Comparison of ENCODE assay signal across 11 cellular contexts in the genomic region with DNA sequence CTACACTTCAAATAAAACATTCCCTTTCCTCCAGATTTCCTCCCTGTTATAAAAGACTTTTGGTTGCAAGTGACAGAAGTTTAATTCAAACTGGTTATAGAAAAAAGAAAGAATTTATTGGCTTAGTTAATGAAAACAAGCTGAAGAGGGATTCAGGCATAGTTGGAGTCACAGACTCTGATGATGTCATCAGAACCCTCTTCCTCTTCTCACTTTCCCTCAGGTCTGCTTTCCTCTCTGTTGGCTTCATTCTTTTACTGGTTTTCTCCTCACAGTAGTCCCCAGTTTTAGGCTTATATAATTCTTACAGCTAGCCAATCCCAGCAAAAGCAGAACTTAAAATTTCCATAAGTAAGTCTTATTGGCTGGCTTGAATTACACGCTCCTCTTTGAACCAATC. TPM values are rescaled to one million over a fixed set of nuclear protein-coding genes. Genes with fewer than 3 reads are reported as not detected.
DNase-seq lines count a peak whose midpoint lies in the region; ATAC-seq and TF ChIP-seq lines count a peak whose summit lies in the region.
"Had no signal": no experiment of that assay in that cellular context is flagged by ENCODE, and none has a peak within 500 bp of the region (broad histone marks: within the 10 kb centered on the region; RNA-seq: fewer than 3 reads in every experiment).

No MANE protein-coding gene starts in this region.

- DNase-seq in DMS53 treated with DMSO at 0.1 percent for 48 hours (lab: John Stamatoyannopoulos, UW; ENCODE audit: unreplicated experiment) (peak; percentile 0), activated B cell treated with CpG ODN at 0.5 μM for 24 hours (no peak), NCI-H524 (lab: John Stamatoyannopoulos, UW) (no peak)
- DNase-seq in naive thymus-derived CD4-positive, alpha-beta T cell: no peak
- DNase-seq: cerebellar nuclear complex, GDM1, sigmoid colon had no signal

- H3K27me3 Mint-ChIP-seq in activated B cell treated with CpG ODN at 0.5 μM for 24 hours: no peaks in the 10 kb centered on the region
- H3K27me3 Mint-ChIP-seq in naive thymus-derived CD4-positive, alpha-beta T cell: no peaks in the 10 kb centered on the region

- H3K36me3 ChIP-seq in naive thymus-derived CD4-positive, alpha-beta T cell (ENCODE audit: control insufficient read depth in 2 of 3, insufficient read depth in 3 of 3, low read length in 3 of 3): no peaks in the 10 kb centered on the region
- H3K36me3 ChIP-seq: sigmoid colon had no signal

- POLR2A ChIA-PET in activated B cell treated with CpG ODN at 0.5 μM for 24 hours (lab: Charles Lee): interaction anchor here (1.4 to 2.2 kb wide), 5 partner anchors 15 to 53 kb away, joined by 3 to 17 read pairs (median 4); a partner anchor contains a TSS
- POLR2A ChIA-PET in naive thymus-derived CD4-positive, alpha-beta T cell (lab: Charles Lee): interaction anchor here (0.7 to 4.7 kb wide), 12 partner anchors 8 to 52 kb away, joined by 3 to 33 read pairs (median 4); a partner anchor contains a TSS

- no peak overlapping the region for H3K4me3 ChIP-seq in naive thymus-derived CD4-positive, alpha-beta T cell (ENCODE audit: low read length)
- H3K4me3 ChIP-seq: lung, sigmoid colon had no signal

- peak overlapping the region; percentile 14 for H3K27ac ChIP-seq in naive thymus-derived CD4-positive, alpha-beta T cell (ENCODE audit: low read depth, low read length)
- H3K27ac ChIP-seq: sigmoid colon had no signal

- H3K4me1 ChIP-seq in naive thymus-derived CD4-positive, alpha-beta T cell (ENCODE audit: control insufficient read depth in 2 of 2, insufficient read depth in 2 of 2, low read length in 2 of 2): peaks cover 21 to 73% of the 10 kb centered on the region in 2 donors

- H3K27me3 ChIP-seq in naive thymus-derived CD4-positive, alpha-beta T cell (ENCODE audit: control insufficient read depth in 2 of 2, insufficient read depth in 2 of 2, low read length in 2 of 2): no peaks in the 10 kb centered on the region
- H3K27me3 ChIP-seq: sigmoid colon had no signal

- H3K27ac Mint-ChIP-seq in activated B cell treated with CpG ODN at 0.5 μM for 24 hours: peak overlapping the region; percentile 69
- H3K27ac Mint-ChIP-seq in naive thymus-derived CD4-positive, alpha-beta T cell: peak overlapping the region in 8 of 9 donors; percentile 81 to 97 (median 91)

- no peak for TF ChIP-seq CTCF in activated B cell treated with CpG ODN at 0.5 μM for 24 hours (IDR thresholded peaks at IDR 0.05)

- no peaks in the 10 kb centered on the region for H3K9me3 ChIP-seq in naive thymus-derived CD4-positive, alpha-beta T cell (ENCODE audit: control insufficient read depth in 2 of 3, low read length in 3 of 3)
- H3K9me3 ChIP-seq: sigmoid colon had no signal

- no peaks in the 10 kb centered on the region for H3K9me3 Mint-ChIP-seq in activated B cell treated with CpG ODN at 0.5 μM for 24 hours
- H3K9me3 Mint-ChIP-seq in naive thymus-derived CD4-positive, alpha-beta T cell: peaks cover 0 to 4% (median 4%) of the 10 kb centered on the region in 11 donors

- peak overlapping the region; percentile 56 for H3K4me3 Mint-ChIP-seq in activated B cell treated with CpG ODN at 0.5 μM for 24 hours
- peak overlapping the region; percentile 22 to 78 (median 66) for H3K4me3 Mint-ChIP-seq in naive thymus-derived CD4-positive, alpha-beta T cell

- ATAC-seq in HG02885 (IDR thresholded peaks at IDR 0.05; ENCODE audit: poor library complexity, unreplicated experiment) (peak; percentile 47), activated B cell treated with CpG ODN at 0.5 μM for 24 hours (ENCODE audit: low read depth) (peak; percentile 60), HG03457 (IDR thresholded peaks at IDR 0.05; ENCODE audit: unreplicated experiment) (no peak), GM21423 (IDR thresholded peaks at IDR 0.05; ENCODE audit: unreplicated experiment) (no peak)
- ATAC-seq in naive thymus-derived CD4-positive, alpha-beta T cell: peak; percentile 38

- CTCF ChIA-PET in activated B cell treated with CpG ODN at 0.5 μM for 24 hours (lab: Charles Lee): no interaction called here
- CTCF ChIA-PET in naive thymus-derived CD4-positive, alpha-beta T cell (lab: Charles Lee): interaction anchor here (1.0 to 1.3 kb wide), 3 partner anchors 26 to 38 kb away, joined by 3 read pairs; a partner anchor contains a TSS

- peaks cover 69% of the 10 kb centered on the region for H3K4me1 Mint-ChIP-seq in activated B cell treated with CpG ODN at 0.5 μM for 24 hours
- peaks cover 36 to 97% (median 92%) of the 10 kb centered on the region in 7 donors for H3K4me1 Mint-ChIP-seq in naive thymus-derived CD4-positive, alpha-beta T cell

- no peaks in the 10 kb centered on the region for H3K36me3 Mint-ChIP-seq in activated B cell treated with CpG ODN at 0.5 μM for 24 hours (ENCODE audit: low read depth)
- H3K36me3 Mint-ChIP-seq in naive thymus-derived CD4-positive, alpha-beta T cell: peaks cover 0 to 12% (median 0%) of the 10 kb centered on the region in 5 donors

- intact Hi-C loops in activated B cell treated with CpG ODN at 0.5 μM for 24 hours (cut with micrococcal nuclease): no loop called here
- intact Hi-C loops in naive thymus-derived CD4-positive, alpha-beta T cell (cut with micrococcal nuclease): loop anchor here in 1 of 2 donors (1.0 kb wide), 1 partner anchor 33 kb away; no protein-coding TSS in a partner anchor

RNA-seq across cellular contexts. Expression of a gene that starts 32.0 kb away (rescaled TPM):
- total RNA-seq in activated B cell treated with CpG ODN at 0.5 μM for 24 hours: 489 and 561 TPM in 2 replicates
- 100 to 1,000 TPM; 459 to 675 (median 508) TPM for total RNA-seq in naive thymus-derived CD4-positive, alpha-beta T cell
- 100 to 1,000 TPM; 371 to 389 TPM for polyA plus RNA-seq in naive thymus-derived CD4-positive, alpha-beta T cell

Comparison
In these comparisons a context has a peak if more than half of its experiments do, and no peak if none do; other contexts are left out.
1. ATAC-seq: peak in HG02885 (single experiment), activated B cell treated with CpG ODN at 0.5 μM for 24 hours (single experiment) and naive thymus-derived CD4-positive, alpha-beta T cell (single experiment); none in HG03457 (single experiment) and GM21423 (single experiment).